Comparison of ENCODE assay signal across 10 cellular contexts in genomic region chr2:84038866-84039265, GRCh38.
"Had no signal": no experiment of that assay in that cellular context is flagged by ENCODE, and none has a peak within 500 bp of the region (broad histone marks: within the 10 kb centered on the region; RNA-seq: fewer than 3 reads in every experiment).

No MANE protein-coding gene starts in this region.

- DNase-seq: activated CD4-positive, alpha-beta T cell treated with anti-CD3 and anti-CD28 coated beads for 48 hours; activated CD8-positive, alpha-beta T cell treated with anti-CD3 and anti-CD28 coated beads, Interleukin-2, amount 10 ng/mL, durations not matched to agents 7 days and 5 days; activated naive CD4-positive, alpha-beta T cell treated with anti-CD3 and anti-CD28 coated beads, Interleukin-2, amount 10 ng/mL, durations not matched to agents 7 days and 5 days; effector memory CD4-positive, alpha-beta T cell; gastrocnemius medialis; hippocampal formation; kidney glomerular epithelial cell; pancreas; stimulated activated CD4-positive, alpha-beta T cell treated with anti-CD3 and anti-CD28 coated beads, Interleukin-4, amount 100 ng/mL, for 4 hours; stomach had no signal
